Comparison of ENCODE assay signal across 21 cellular contexts in the genomic region with DNA sequence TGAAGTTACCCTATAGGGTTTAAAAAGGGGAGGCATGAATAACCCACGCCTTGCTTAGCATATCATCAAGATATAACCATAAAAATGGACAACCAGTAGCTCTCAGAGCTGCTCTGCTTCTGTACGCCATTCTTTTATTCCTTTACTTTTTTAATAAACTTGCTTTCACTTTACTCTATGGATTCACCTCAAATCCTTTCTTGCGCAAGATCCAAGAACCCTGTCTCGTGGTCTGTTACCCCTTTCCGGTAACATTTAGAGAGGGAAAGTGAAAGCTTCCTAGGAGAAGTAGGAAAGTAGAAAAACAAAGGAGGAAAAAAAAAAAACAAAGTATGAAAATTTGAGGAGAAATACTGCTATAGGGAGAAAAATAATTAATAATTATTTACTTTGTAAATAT.
"Had no signal": no experiment of that assay in that cellular context is flagged by ENCODE, and none has a peak within 500 bp of the region (broad histone marks: within the 10 kb centered on the region; RNA-seq: fewer than 3 reads in every experiment).

No MANE protein-coding gene starts in this region.

- H3K4me3 ChIP-seq: colonic mucosa, left ventricle myocardium inferior, prostate gland, right atrium auricular region, stomach, testis had no signal

- H3K27ac ChIP-seq: brain microvascular endothelial cell, colonic mucosa, left ventricle myocardium inferior, prostate gland, right atrium auricular region, stomach, testis had no signal

- ATAC-seq: activated CD8-positive, alpha-beta T cell treated with anti-CD3 and anti-CD28 coated beads for 36 hours had no signal

- H3K9me3 ChIP-seq: colonic mucosa, left ventricle myocardium inferior, prostate gland, right atrium auricular region, stomach, testis had no signal

- H3K27me3 ChIP-seq: brain microvascular endothelial cell, colonic mucosa, right atrium auricular region, stomach, testis had no signal

- H3K36me3 ChIP-seq: brain microvascular endothelial cell, colonic mucosa, left ventricle myocardium inferior, prostate gland, right atrium auricular region, stomach had no signal

- H3K4me1 ChIP-seq: colonic mucosa, prostate gland, testis had no signal

- DNase-seq: activated CD8-positive, alpha-beta T cell treated with anti-CD3 and anti-CD28 coated beads for 36 hours; activated naive CD4-positive, alpha-beta T cell treated with Interleukin-2 at 50 U/mL for 16 hours; activated naive CD8-positive, alpha-beta T cell treated with anti-CD3 and anti-CD28 coated beads, Interleukin-2, amount 10 ng/mL, durations not matched to agents 7 days and 5 days; activated T-cell treated with anti-CD3 and anti-CD28 coated beads, Interleukin-2, amount 50 U/mL, for 24 hours; aorta; brain microvascular endothelial cell; central memory CD4-positive, alpha-beta T cell; colonic mucosa; erythroblast; left ventricle myocardium inferior; mammary epithelial cell; nephron progenitor cell; stimulated activated CD4-positive, alpha-beta T cell treated with anti-CD3 and anti-CD28 coated beads, Interleukin-2, amount 100 ng/mL, for 48 hours; stomach; T-helper 9 cell; testis had no signal

- H3K36me3 Mint-ChIP-seq: activated naive CD8-positive, alpha-beta T cell treated with anti-CD3 and anti-CD28 coated beads, Interleukin-2, amount 10 ng/mL, durations not matched to agents 7 days and 5 days; type B pancreatic cell had no signal

- H3K27ac Mint-ChIP-seq: activated CD4-positive, alpha-beta T cell treated with anti-CD3 and anti-CD28 coated beads, Interleukin-2, amount 10 ng/mL, durations not matched to agents 24 days and 14 days; activated CD8-positive, alpha-beta T cell treated with anti-CD3 and anti-CD28 coated beads for 36 hours; activated naive CD8-positive, alpha-beta T cell treated with anti-CD3 and anti-CD28 coated beads, Interleukin-2, amount 10 ng/mL, durations not matched to agents 7 days and 5 days; activated T-cell treated with anti-CD3 and anti-CD28 coated beads, Interleukin-2, amount 50 U/mL, for 24 hours; activated T-helper 2 cell treated with anti-CD3 and anti-CD28 coated beads, Interferon-gamma antibody, Interleukin-2, Interleukin-4, amounts not matched to agents 10 μg/mL and 5 μg/mL and 100 μg/mL, durations not matched to agents 14 hours and 24 hours and 36 hours; nephron progenitor cell; type B pancreatic cell had no signal

- H3K27me3 Mint-ChIP-seq: type B pancreatic cell had no signal

- H3K9me3 Mint-ChIP-seq: activated CD4-positive, alpha-beta T cell treated with anti-CD3 and anti-CD28 coated beads, Interleukin-2, amount 10 ng/mL, durations not matched to agents 24 days and 14 days; activated CD8-positive, alpha-beta T cell treated with anti-CD3 and anti-CD28 coated beads for 36 hours; activated naive CD8-positive, alpha-beta T cell treated with anti-CD3 and anti-CD28 coated beads, Interleukin-2, amount 10 ng/mL, durations not matched to agents 7 days and 5 days; activated T-cell treated with anti-CD3 and anti-CD28 coated beads, Interleukin-2, amount 50 U/mL, for 24 hours; activated T-helper 2 cell treated with anti-CD3 and anti-CD28 coated beads, Interferon-gamma antibody, Interleukin-2, Interleukin-4, amounts not matched to agents 10 μg/mL and 5 μg/mL and 100 μg/mL, durations not matched to agents 14 hours and 24 hours and 36 hours; nephron progenitor cell had no signal

- H3K4me1 Mint-ChIP-seq: activated CD4-positive, alpha-beta T cell treated with anti-CD3 and anti-CD28 coated beads, Interleukin-2, amount 10 ng/mL, durations not matched to agents 24 days and 14 days; activated naive CD8-positive, alpha-beta T cell treated with anti-CD3 and anti-CD28 coated beads, Interleukin-2, amount 10 ng/mL, durations not matched to agents 7 days and 5 days had no signal

- H3K4me3 Mint-ChIP-seq: activated CD4-positive, alpha-beta T cell treated with anti-CD3 and anti-CD28 coated beads, Interleukin-2, amount 10 ng/mL, durations not matched to agents 24 days and 14 days; activated CD8-positive, alpha-beta T cell treated with anti-CD3 and anti-CD28 coated beads for 36 hours; activated naive CD8-positive, alpha-beta T cell treated with anti-CD3 and anti-CD28 coated beads, Interleukin-2, amount 10 ng/mL, durations not matched to agents 7 days and 5 days; activated T-cell treated with anti-CD3 and anti-CD28 coated beads, Interleukin-2, amount 50 U/mL, for 24 hours; nephron progenitor cell; type B pancreatic cell had no signal
